In genomic region chr18:2529154-2529553, GRCh38 we compare ENCODE assay signal across 25 cellular contexts. TPM values are rescaled to one million over a fixed set of nuclear protein-coding genes. Genes with fewer than 3 reads are reported as not detected.
DNase-seq lines count a peak whose midpoint lies in the region; ATAC-seq, FAIRE-seq and TF ChIP-seq lines count a peak whose summit lies in the region.
"Had no signal": no experiment of that assay in that cellular context is flagged by ENCODE, and none has a peak within 500 bp of the region (broad histone marks: within the 10 kb centered on the region; RNA-seq: fewer than 3 reads in every experiment).

No MANE protein-coding gene starts in this region.

- peaks cover 8% of the 10 kb centered on the region for H3K4me1 Mint-ChIP-seq in astrocyte (ENCODE audit: low read depth, unreplicated experiment)
- H3K4me1 Mint-ChIP-seq: immature natural killer cell had no signal

- H3K36me3 Mint-ChIP-seq in astrocyte (ENCODE audit: low read depth, unreplicated experiment): peaks cover 8% of the 10 kb centered on the region

- no peak overlapping the region for H3K9ac ChIP-seq in HepG2 (ENCODE audit: insufficient read depth, low read depth, low read length)
- H3K9ac ChIP-seq in astrocyte (ENCODE audit: low read length): peak overlapping the region; percentile 56
- H3K9ac ChIP-seq: KMS-11 had no signal

- H3K9me3 ChIP-seq in HepG2 (ENCODE audit: low read length): no peaks in the 10 kb centered on the region
- H3K9me3 ChIP-seq in right lobe of liver: no peaks in the 10 kb centered on the region
- no peaks in the 10 kb centered on the region for H3K9me3 ChIP-seq in astrocyte (ENCODE audit: insufficient read depth, low read depth, low read length)
- H3K9me3 ChIP-seq: esophagus muscularis mucosa, pancreas, transverse colon had no signal

- peaks cover 8% of the 10 kb centered on the region for H3K9me3 Mint-ChIP-seq in astrocyte (ENCODE audit: unreplicated experiment)
- H3K9me3 Mint-ChIP-seq: immature natural killer cell; stimulated activated naive CD8-positive, alpha-beta T cell treated with anti-CD3 and anti-CD28 coated beads, Interleukin-15, Interleukin-2, amounts not matched to agents 100 ng/mL and 50 ng/mL, for 24 hours had no signal

- FAIRE-seq in HepG2 (lab: Jason Lieb, UNC) (no peak), astrocyte (lab: Jason Lieb, UNC) (no peak)
- FAIRE-seq: A204.1, GM12878, pancreas, TTC549 had no signal

- no peaks in the 10 kb centered on the region for H3K27me3 Mint-ChIP-seq in astrocyte (ENCODE audit: low read depth, unreplicated experiment)
- H3K27me3 Mint-ChIP-seq: naive B cell; stimulated activated naive CD8-positive, alpha-beta T cell treated with anti-CD3 and anti-CD28 coated beads, Interleukin-15, Interleukin-2, amounts not matched to agents 100 ng/mL and 50 ng/mL, for 24 hours had no signal

- no peaks in the 10 kb centered on the region for H3K27me3 ChIP-seq in HepG2 (ENCODE audit: control insufficient read depth in 1 of 2, insufficient read depth in 2 of 2, low read length in 2 of 2)
- no peaks in the 10 kb centered on the region for H3K27me3 ChIP-seq in right lobe of liver
- H3K27me3 ChIP-seq in astrocyte (ENCODE audit: insufficient read depth, low read length): no peaks in the 10 kb centered on the region
- H3K27me3 ChIP-seq: esophagus muscularis mucosa, pancreas, transverse colon had no signal

- intact Hi-C loops in HepG2 (cut with micrococcal nuclease; ENCODE audit: unreplicated experiment) (no loop called here), right lobe of liver (cut with DNase I) (no loop called here)

- DNase-seq in HepG2 (ENCODE audit: low spot score): peak; percentile 4
- no peak for DNase-seq in right lobe of liver
- DNase-seq in astrocyte (ENCODE audit: low read depth): peak; percentile 86
- DNase-seq in iPS-NIHi7 (ENCODE audit: extremely low spot score): peak; percentile 20
- no peak for DNase-seq in HEK293T (ENCODE audit: extremely low spot score)
- no peak for DNase-seq in NCI-H748 (lab: John Stamatoyannopoulos, UW; ENCODE audit: unreplicated experiment)
- DNase-seq: activated CD4-positive, alpha-beta T cell treated with anti-CD3 and anti-CD28 coated beads for 4 hours; caudate nucleus; immature natural killer cell; naive B cell; NCI-H1105 treated with DMSO at 0.1 percent for 48 hours; NCI-H524 treated with DMSO at 0.1 percent for 48 hours; pancreas; stimulated activated CD4-positive, alpha-beta T cell treated with anti-CD3 and anti-CD28 coated beads, Interleukin-1b, Interleukin-23, amount 100 ng/mL, for 48 hours; transverse colon had no signal

- no peaks in the 10 kb centered on the region for H3K4me1 ChIP-seq in HepG2 (ENCODE audit: insufficient read depth, low read length)
- H3K4me1 ChIP-seq in right lobe of liver: no peaks in the 10 kb centered on the region
- H3K4me1 ChIP-seq in astrocyte (ENCODE audit: insufficient read depth, low read length): peaks cover 11% of the 10 kb centered on the region
- H3K4me1 ChIP-seq: esophagus muscularis mucosa, transverse colon had no signal

- H2AFZ ChIP-seq in HepG2 (ENCODE audit: low read length) (no peak overlapping the region), astrocyte (ENCODE audit: low read depth, low read length) (peak overlapping the region; percentile 14)

- TF ChIP-seq POLR2A in HepG2 (IDR thresholded peaks at IDR 0.05; ENCODE audit: insufficient read depth in 1 of 2, low read depth in 2 of 2, low read length in 2 of 2) (no peak), right lobe of liver (IDR thresholded peaks at IDR 0.05) (no peak)

- no peak overlapping the region for H3K4me3 Mint-ChIP-seq in astrocyte (ENCODE audit: unreplicated experiment)
- H3K4me3 Mint-ChIP-seq: immature natural killer cell; naive B cell; stimulated activated naive CD8-positive, alpha-beta T cell treated with anti-CD3 and anti-CD28 coated beads, Interleukin-15, Interleukin-2, amounts not matched to agents 100 ng/mL and 50 ng/mL, for 24 hours had no signal

- H3K79me2 ChIP-seq in HepG2 (ENCODE audit: insufficient read depth, low read length) (no peaks in the 10 kb centered on the region), astrocyte (ENCODE audit: insufficient read depth, low read length) (no peaks in the 10 kb centered on the region)

- ATAC-seq in HepG2 (no peak), right lobe of liver (no peak), HG03457 (IDR thresholded peaks at IDR 0.05; ENCODE audit: unreplicated experiment) (no peak), HG02763 (IDR thresholded peaks at IDR 0.05; ENCODE audit: unreplicated experiment) (no peak)
- ATAC-seq: GM12878, pancreas, Right ventricle myocardium inferior had no signal

- no peak overlapping the region for H3K27ac ChIP-seq in HepG2 (ENCODE audit: extremely low read length, insufficient read depth, low read length)
- H3K27ac ChIP-seq in right lobe of liver: no peak overlapping the region
- H3K27ac ChIP-seq in astrocyte (ENCODE audit: low read depth, low read length): peak overlapping the region; percentile 42
- H3K27ac ChIP-seq: C4-2B, esophagus muscularis mucosa, KMS-11, pancreas, transverse colon had no signal

- H3K4me2 ChIP-seq in HepG2 (ENCODE audit: low read depth, low read length) (no peak overlapping the region), astrocyte (ENCODE audit: low read length) (peak overlapping the region; percentile 45)
- H3K4me2 ChIP-seq: KMS-11 had no signal

- no peak for TF ChIP-seq CTCF in HepG2 (CRISPR knock-in tag; IDR thresholded peaks at IDR 0.05)
- no peak for TF ChIP-seq CTCF in right lobe of liver (IDR thresholded peaks at IDR 0.05)
- no peak for TF ChIP-seq CTCF in astrocyte (IDR thresholded peaks at IDR 0.05; ENCODE audit: insufficient read depth, low read depth, low read length)

- no peak for TF ChIP-seq RAD21 in HepG2 (CRISPR knock-in tag; IDR thresholded peaks at IDR 0.05)

- H3K27ac Mint-ChIP-seq in astrocyte (ENCODE audit: unreplicated experiment): peak overlapping the region; percentile 26
- H3K27ac Mint-ChIP-seq: immature natural killer cell; stimulated activated naive CD8-positive, alpha-beta T cell treated with anti-CD3 and anti-CD28 coated beads, Interleukin-15, Interleukin-2, amounts not matched to agents 100 ng/mL and 50 ng/mL, for 24 hours had no signal

- H3K36me3 ChIP-seq in HepG2 (replicated peaks in 1 of 2; ENCODE audit: control insufficient read depth in 1 of 2, insufficient read depth in 2 of 2, low read length in 2 of 2) (no peaks in the 10 kb centered on the region), right lobe of liver (no peaks in the 10 kb centered on the region), astrocyte (ENCODE audit: insufficient read depth, low read length) (no peaks in the 10 kb centered on the region)
- H3K36me3 ChIP-seq: pancreas, transverse colon had no signal

- in situ Hi-C loops in HepG2 (cut with HindIII; ENCODE audit: extremely low pct_ligation_motif_present, low pct_unique_long_range_greater_than_20kb): loop anchor here (25.0 kb wide), 2 partner anchors 192 to 942 kb away; no protein-coding TSS in a partner anchor

- TF ChIP-seq EP300 in HepG2 (IDR thresholded peaks at IDR 0.05; ENCODE audit: low read depth in 2 of 2, low read length in 2 of 2) (no peak), HepG2 (CRISPR knock-in tag; IDR thresholded peaks at IDR 0.05; ENCODE audit: borderline replicate concordance) (no peak)

- WGBS in HepG2 (ENCODE audit: low lambda C conversion rate): 71% methylated on average over 7 of the region's 7 CpGs
- 96% methylated on average over 7 of the region's 7 CpGs for WGBS in right lobe of liver (ENCODE audit: insufficient coverage, low coverage, low lambda C conversion rate, missing lambda C conversion rate)

- H4K20me1 ChIP-seq in HepG2 (ENCODE audit: insufficient read depth, low read length) (no peaks in the 10 kb centered on the region), astrocyte (ENCODE audit: insufficient read depth, low read length) (no peaks in the 10 kb centered on the region)

- POLR2A ChIA-PET in HepG2 (lab: Yijun Ruan, JAX) (no interaction called here), HEK293T (lab: Yijun Ruan, JAX) (no interaction called here)

- H3K4me3 ChIP-seq in HepG2 (replicated peaks in 1 of 3; ENCODE audit: insufficient read depth in 1 of 3, low read depth in 2 of 3, low read length in 3 of 3): no peak overlapping the region
- H3K4me3 ChIP-seq in right lobe of liver: no peak overlapping the region
- no peak overlapping the region for H3K4me3 ChIP-seq in astrocyte (ENCODE audit: insufficient read depth, low read depth, low read length)
- H3K4me3 ChIP-seq: esophagus muscularis mucosa, GM12878, pancreas, transverse colon had no signal

- CTCF ChIA-PET in HepG2 (lab: Yijun Ruan, JAX; ENCODE audit: low intra/inter-chr PET ratio, low total read pairs) (no interaction called here), HEK293T (lab: Yijun Ruan, JAX) (no interaction called here)

- BruUV-seq in HepG2 (replicated peaks; lab: Mats Ljungman, UMichigan): no TSS peak

RNA-seq across cellular contexts. Expression of gene METTL4, which starts 42.2 kb away (rescaled TPM):
- total RNA-seq in HepG2 (2016; rRNA removed; fragmentation: Illumina TruSeq; extraction: Trizol) (6.8 and 8.4 TPM in 2 replicates), right lobe of liver (1 to 10 TPM; 3.2 to 4.9 (median 3.3) TPM), astrocyte (9.0 and 10.5 TPM in 2 replicates)
- 2.2 and 2.6 TPM in 2 replicates for total RNA-seq in HepG2 (2016; cell fraction: cytosol; rRNA removed; fragmentation: Illumina TruSeq; extraction: Trizol; ENCODE audit: low read depth)
- total RNA-seq in HepG2 (2016; cell fraction: insoluble cytoplasmic fraction; rRNA removed; fragmentation: Illumina TruSeq; extraction: Trizol): 10.4 and 11.1 TPM in 2 replicates
- total RNA-seq in HepG2 (2016; cell fraction: membrane; rRNA removed; fragmentation: Illumina TruSeq; extraction: Trizol): 7.2 and 9.1 TPM in 2 replicates
- 14.4 and 14.8 TPM in 2 replicates for total RNA-seq in HepG2 (2016; cell fraction: nucleus; rRNA removed; fragmentation: Illumina TruSeq; extraction: Trizol)
- 5.6 and 8.1 TPM in 2 replicates for polyA plus RNA-seq in HepG2 (2011; rRNA removed)
- 2.8 and 3.9 TPM in 2 replicates for polyA plus RNA-seq in HepG2 (2011; cell fraction: cytosol; rRNA removed)
- 5.4 and 6.7 TPM in 2 replicates for polyA plus RNA-seq in HepG2 (2011; cell fraction: nucleus; rRNA removed)
- polyA plus RNA-seq in HepG2 (2012): 5.7 and 6.2 TPM in 2 replicates
- 2.6 and 3.4 TPM in 2 replicates for polyA plus RNA-seq in HepG2 (2016; cell fraction: cytosol; fragmentation: Illumina TruSeq; extraction: Trizol; ENCODE audit: low read depth)
- 9.9 and 13.8 TPM in 2 replicates for polyA plus RNA-seq in HepG2 (2016; cell fraction: insoluble cytoplasmic fraction; fragmentation: Illumina TruSeq; extraction: Trizol; ENCODE audit: low read depth)
- polyA plus RNA-seq in HepG2 (2016; cell fraction: membrane; fragmentation: Illumina TruSeq; extraction: Trizol; ENCODE audit: low read depth): 4.2 and 5.2 TPM in 2 replicates
- 22.4 and 23.4 TPM in 2 replicates for polyA plus RNA-seq in HepG2 (2016; cell fraction: nucleus; fragmentation: Illumina TruSeq; extraction: Trizol; ENCODE audit: insufficient read depth, low read depth)
- polyA minus RNA-seq in HepG2 (2011; rRNA and poly(A)+ RNA removed; ENCODE audit: low replicate concordance): 4.1 and 12.7 TPM in 2 replicates
- 3.7 and 3.9 TPM in 2 replicates for polyA minus RNA-seq in HepG2 (2011; cell fraction: cytosol; rRNA and poly(A)+ RNA removed)
- 20.5 and 21.6 TPM in 2 replicates for polyA minus RNA-seq in HepG2 (2011; cell fraction: nucleus; rRNA and poly(A)+ RNA removed)

RNA-seq across cellular contexts. Expression of gene NDC80, which starts 42.2 kb away (rescaled TPM):
- total RNA-seq in HepG2 (2016; rRNA removed; fragmentation: Illumina TruSeq; extraction: Trizol) (33.0 and 47.0 TPM in 2 replicates), right lobe of liver (1 to 10 TPM in 2 of 6 experiments, under 1 TPM in 3, not detected in 1; 0.34 to 1.6 (median 0.55) TPM), astrocyte (1.9 and 3.5 TPM in 2 replicates)
- 4.3 and 6.1 TPM in 2 replicates for total RNA-seq in HepG2 (2016; cell fraction: cytosol; rRNA removed; fragmentation: Illumina TruSeq; extraction: Trizol; ENCODE audit: low read depth)
- total RNA-seq in HepG2 (2016; cell fraction: insoluble cytoplasmic fraction; rRNA removed; fragmentation: Illumina TruSeq; extraction: Trizol): 32.7 and 45.7 TPM in 2 replicates
- 8.2 and 9.5 TPM in 2 replicates for total RNA-seq in HepG2 (2016; cell fraction: membrane; rRNA removed; fragmentation: Illumina TruSeq; extraction: Trizol)
- total RNA-seq in HepG2 (2016; cell fraction: nucleus; rRNA removed; fragmentation: Illumina TruSeq; extraction: Trizol): 28.1 and 31.1 TPM in 2 replicates
- 5.5 and 9.6 TPM in 2 replicates for polyA plus RNA-seq in HepG2 (2011; rRNA removed)
- polyA plus RNA-seq in HepG2 (2011; cell fraction: cytosol; rRNA removed): 3.2 TPM in 2 replicates
- 5.3 and 6.6 TPM in 2 replicates for polyA plus RNA-seq in HepG2 (2011; cell fraction: nucleus; rRNA removed)
- polyA plus RNA-seq in HepG2 (2012): 6.5 and 14.5 TPM in 2 replicates
- polyA plus RNA-seq in HepG2 (2016; cell fraction: cytosol; fragmentation: Illumina TruSeq; extraction: Trizol; ENCODE audit: low read depth): 2.0 and 2.1 TPM in 2 replicates
- 37.2 and 40.2 TPM in 2 replicates for polyA plus RNA-seq in HepG2 (2016; cell fraction: insoluble cytoplasmic fraction; fragmentation: Illumina TruSeq; extraction: Trizol; ENCODE audit: low read depth)
- 2.4 and 3.5 TPM in 2 replicates for polyA plus RNA-seq in HepG2 (2016; cell fraction: membrane; fragmentation: Illumina TruSeq; extraction: Trizol; ENCODE audit: low read depth)
- 23.0 and 26.5 TPM in 2 replicates for polyA plus RNA-seq in HepG2 (2016; cell fraction: nucleus; fragmentation: Illumina TruSeq; extraction: Trizol; ENCODE audit: insufficient read depth, low read depth)
- 6.0 and 39.3 TPM in 2 replicates for polyA minus RNA-seq in HepG2 (2011; rRNA and poly(A)+ RNA removed; ENCODE audit: low replicate concordance)
- 5.6 and 7.0 TPM in 2 replicates for polyA minus RNA-seq in HepG2 (2011; cell fraction: cytosol; rRNA and poly(A)+ RNA removed)
- 32.8 and 47.0 TPM in 2 replicates for polyA minus RNA-seq in HepG2 (2011; cell fraction: nucleus; rRNA and poly(A)+ RNA removed)

Comparison
In these comparisons a context has a peak if more than half of its experiments do, and no peak if none do; other contexts are left out.
1. DNase-seq: peak in HepG2 (single experiment), astrocyte (single experiment) and iPS-NIHi7 (single experiment); none in right lobe of liver (0 of 3), HEK293T (single experiment) and NCI-H748 (single experiment).